In the genomic region with DNA sequence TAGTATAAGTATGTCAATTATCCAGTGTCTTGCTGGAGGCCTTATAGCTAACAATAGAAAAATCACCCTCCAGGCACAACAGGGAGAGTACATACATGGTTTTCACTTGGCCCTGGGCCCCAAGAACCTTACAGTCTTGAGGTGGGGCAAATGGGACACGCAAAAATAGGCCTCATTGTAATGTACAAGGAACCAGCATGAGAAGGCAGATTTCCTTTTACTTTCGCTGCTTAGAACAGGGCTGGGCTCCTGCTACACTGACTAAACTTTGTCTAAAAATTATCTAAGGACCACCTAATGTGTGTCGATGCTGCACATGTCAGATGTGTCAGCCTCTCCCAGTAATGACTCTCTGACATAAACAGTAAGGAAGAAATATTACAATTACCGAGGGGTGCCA, we compare ENCODE assay signal across 16 cellular contexts.
DNase-seq lines count a peak whose midpoint lies in the region; TF ChIP-seq lines count a peak whose summit lies in the region.
"Had no signal": no experiment of that assay in that cellular context is flagged by ENCODE, and none has a peak within 500 bp of the region (broad histone marks: within the 10 kb centered on the region; RNA-seq: fewer than 3 reads in every experiment).

No MANE protein-coding gene starts in this region.

- peaks cover 16% of the 10 kb centered on the region for H3K27me3 Mint-ChIP-seq in osteocyte (ENCODE audit: unreplicated experiment)

- no peaks in the 10 kb centered on the region for H3K9me3 ChIP-seq in mesenchymal stem cell (ENCODE audit: control insufficient read depth, low read length)
- H3K9me3 ChIP-seq: HAP-1 had no signal

- in situ Hi-C loops in astrocyte of the spinal cord (cut with HindIII; ENCODE audit: low sequenced_read_pairs) = no loop called here

- TF ChIP-seq CTCF in astrocyte of the spinal cord (IDR thresholded peaks at IDR 0.05; ENCODE audit: low read depth, low read length) (no peak), osteocyte (IDR thresholded peaks at IDR 0.05) (no peak), dorsolateral prefrontal cortex (IDR thresholded peaks at IDR 0.05 in 54 of 56, conservative IDR thresholded peaks at IDR 0.05 in 2 of 56; ENCODE audit: low read depth in 1 of 56, partially characterized antibody in 56 of 56) (no peak)

- no peak overlapping the region for H3K4me3 ChIP-seq in astrocyte of the spinal cord (ENCODE audit: low read depth, low read length)
- H3K4me3 ChIP-seq in mesenchymal stem cell (ENCODE audit: insufficient read depth in 1 of 2, low read depth in 1 of 2, low read length in 2 of 2) = no peak overlapping the region
- H3K4me3 ChIP-seq in dorsolateral prefrontal cortex = no peak overlapping the region
- H3K4me3 ChIP-seq: BLaER1 treated with 17β-estradiol and CSF1 and Interleukin-3, amounts not matched to agents 10 nM and 100 nM; HAP-1; PC-9 had no signal

- H3K79me1 ChIP-seq in mesenchymal stem cell (replicated peaks; ENCODE audit: low read length, poor library complexity, severe bottlenecking) = no peaks in the 10 kb centered on the region

- no peak overlapping the region for H2BK12ac ChIP-seq in mesenchymal stem cell (ENCODE audit: low read length in 2 of 2)

- H3K36me3 ChIP-seq in mesenchymal stem cell (ENCODE audit: control insufficient read depth in 1 of 2, insufficient read depth in 2 of 2, low read depth in 1 of 2, low read length in 2 of 2) = no peaks in the 10 kb centered on the region
- H3K36me3 ChIP-seq: BLaER1 treated with 17β-estradiol and CSF1 and Interleukin-3, amounts not matched to agents 10 nM and 100 nM; HAP-1 had no signal

- no peak overlapping the region for H4K91ac ChIP-seq in mesenchymal stem cell (ENCODE audit: low read length)

- H3K14ac ChIP-seq in mesenchymal stem cell (ENCODE audit: low read length in 2 of 2) = no peak overlapping the region

- no peak overlapping the region for H3K4me3 Mint-ChIP-seq in osteocyte (ENCODE audit: unreplicated experiment)

- H3K27me3 ChIP-seq in mesenchymal stem cell (ENCODE audit: control insufficient read depth in 1 of 2, insufficient read depth in 1 of 2, low read length in 2 of 2) (peaks cover 0 to 50% of the 10 kb centered on the region in 2 experiments), dorsolateral prefrontal cortex (peaks cover 0 to 39% (median 10%) of the 10 kb centered on the region in 45 donors)

- DNase-seq in M059J (ENCODE audit: low read depth) (peak; percentile 24), astrocyte of the spinal cord (ENCODE audit: low read depth, low spot score) (peak; percentile 37), mesenchymal stem cell (no peak), osteocyte (ENCODE audit: extremely low spot score, unreplicated experiment) (no peak), dorsolateral prefrontal cortex (no peak), NCI-H1105 treated with DMSO at 0.1 percent for 48 hours (lab: John Stamatoyannopoulos, UW) (no peak), cerebellar nuclear complex (lab: John Stamatoyannopoulos, UW) (no peak)
- DNase-seq: DMS 273 treated with DMSO at 0.1 percent for 48 hours, Kasumi-1, NCI-H1417 treated with DMSO at 0.1 percent for 48 hours, NCI-H2029, NCI-H2171 treated with DMSO at 0.1 percent for 48 hours, NCI-H774, PC-9 had no signal

- no peak overlapping the region for H3K4ac ChIP-seq in mesenchymal stem cell (ENCODE audit: low read depth in 1 of 2, low read length in 2 of 2)

- intact Hi-C loops in dorsolateral prefrontal cortex (cut with DNase I) = no loop called here

- peaks cover 2% of the 10 kb centered on the region for H3K4me1 ChIP-seq in mesenchymal stem cell (ENCODE audit: control insufficient read depth, insufficient read depth, low read depth, low read length)

- H3K4me2 ChIP-seq in mesenchymal stem cell (ENCODE audit: low read length, poor library complexity, severe bottlenecking) = no peak overlapping the region
- H3K4me2 ChIP-seq: BLaER1 treated with 17β-estradiol and CSF1 and Interleukin-3, amounts not matched to agents 10 nM and 100 nM; PC-9 had no signal

- H3K4me1 Mint-ChIP-seq in osteocyte (ENCODE audit: unreplicated experiment) = peaks cover 30% of the 10 kb centered on the region

- no peak overlapping the region for H3K18ac ChIP-seq in mesenchymal stem cell (ENCODE audit: low read depth in 1 of 2, low read length in 2 of 2)

- H2AFZ ChIP-seq in mesenchymal stem cell (ENCODE audit: low read depth, low read length) = no peak overlapping the region
- H2AFZ ChIP-seq: PC-9 had no signal

- 80% methylated on average over 4 of the region's 4 CpGs for WGBS in mesenchymal stem cell

- H3K23ac ChIP-seq in mesenchymal stem cell (ENCODE audit: low read length in 2 of 2) = no peak overlapping the region

- H3K36me3 Mint-ChIP-seq in osteocyte (ENCODE audit: unreplicated experiment) = no peaks in the 10 kb centered on the region

- no peaks in the 10 kb centered on the region for H3K9me3 Mint-ChIP-seq in osteocyte (ENCODE audit: unreplicated experiment)

- H2AK5ac ChIP-seq in mesenchymal stem cell (ENCODE audit: low read length, severe bottlenecking) = no peak overlapping the region

- peak overlapping the region; percentile 39 for H3K27ac Mint-ChIP-seq in osteocyte (ENCODE audit: unreplicated experiment)

- no peak overlapping the region for H2BK120ac ChIP-seq in mesenchymal stem cell (ENCODE audit: low read depth, low read length)

- no peak overlapping the region for H2BK15ac ChIP-seq in mesenchymal stem cell (ENCODE audit: low read depth, poor library complexity, severe bottlenecking)

- H3K27ac ChIP-seq in mesenchymal stem cell (ENCODE audit: low read length, poor library complexity, severe bottlenecking) (no peak overlapping the region), dorsolateral prefrontal cortex (no peak overlapping the region)
- H3K27ac ChIP-seq: BLaER1 treated with 17β-estradiol and CSF1 and Interleukin-3, amounts not matched to agents 10 nM and 100 nM; PC-9 had no signal

- H3K9ac ChIP-seq in mesenchymal stem cell (ENCODE audit: low read length) = peak overlapping the region; percentile 39
- H3K9ac ChIP-seq: BLaER1 treated with 17β-estradiol and CSF1 and Interleukin-3, amounts not matched to agents 10 nM and 100 nM had no signal

- no peak overlapping the region for H2BK5ac ChIP-seq in mesenchymal stem cell (ENCODE audit: low read depth, low read length, poor library complexity, severe bottlenecking)

- no peak overlapping the region for H4K8ac ChIP-seq in mesenchymal stem cell (ENCODE audit: low read length)

Comparison
In these comparisons a context has a peak if more than half of its experiments do, and no peak if none do; other contexts are left out.
1. DNase-seq: peak in M059J (single experiment) and astrocyte of the spinal cord (single experiment); none in mesenchymal stem cell (single experiment), osteocyte (single experiment), dorsolateral prefrontal cortex (0 of 10), NCI-H1105 treated with DMSO at 0.1 percent for 48 hours (single experiment) and cerebellar nuclear complex (0 of 2).